Comparison of ENCODE assay signal across 13 cellular contexts in the genomic region with DNA sequence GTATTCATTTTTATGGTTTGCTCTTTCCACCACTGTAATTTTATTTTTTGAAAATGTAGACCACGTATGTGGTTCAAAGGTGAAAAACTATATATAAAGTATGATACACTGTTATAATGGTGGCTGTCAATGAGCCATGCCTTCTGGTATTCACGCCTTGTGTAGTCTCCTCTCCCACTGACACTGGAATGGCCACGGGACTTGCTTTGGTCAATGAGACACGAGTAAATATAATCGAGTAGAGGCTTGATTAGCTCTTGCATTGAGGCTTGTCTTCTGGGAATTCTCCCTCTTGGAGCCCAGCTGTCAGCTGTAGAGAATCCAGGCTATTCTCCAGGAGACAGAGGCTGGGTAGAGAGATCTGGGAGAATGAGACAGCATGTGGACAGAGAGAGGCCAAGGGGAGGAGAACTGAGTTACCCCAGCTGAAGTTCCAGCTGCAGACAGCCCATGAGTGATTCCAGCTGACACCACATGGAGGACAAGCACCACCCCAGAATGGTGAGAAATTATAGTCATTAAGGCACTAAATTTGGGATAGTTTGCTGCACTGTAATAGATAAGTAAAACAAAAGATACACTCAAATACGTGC.
"Had no signal": no experiment of that assay in that cellular context is flagged by ENCODE, and none has a peak within 500 bp of the region (broad histone marks: within the 10 kb centered on the region; RNA-seq: fewer than 3 reads in every experiment).

No MANE protein-coding gene starts in this region.

- H3K36me3 ChIP-seq: suprapubic skin had no signal

- H3K4me1 ChIP-seq: suprapubic skin had no signal

- ATAC-seq: activated CD4-positive, CD25-positive, alpha-beta regulatory T cell treated with anti-CD3 and anti-CD28 coated beads, Interleukin-2, amount 50 U/mL, for 24 hours; activated CD8-positive, alpha-beta memory T cell treated with anti-CD3 and anti-CD28 coated beads, Interleukin-2, amount 10 ng/mL, durations not matched to agents 7 days and 5 days; esophagus mucosa; stimulated activated naive CD8-positive, alpha-beta T cell treated with anti-CD3 and anti-CD28 coated beads, Interleukin-15, Interleukin-2, amounts not matched to agents 100 U/mL and 50 U/mL, for 24 hours had no signal

- H3K27ac ChIP-seq: dorsolateral prefrontal cortex, suprapubic skin had no signal

- DNase-seq: activated CD4-positive, alpha-beta T cell treated with anti-CD3 and anti-CD28 coated beads, Interleukin-2, amount 50 U/mL, for 48 hours; activated CD8-positive, alpha-beta memory T cell treated with anti-CD3 and anti-CD28 coated beads, Interleukin-2, amount 10 ng/mL, durations not matched to agents 7 days and 5 days; activated effector memory CD4-positive, alpha-beta T cell treated with anti-CD3 and anti-CD28 coated beads, Interleukin-2, amount 50 U/mL, for 16 hours; activated T-cell treated with anti-CD3 and anti-CD28 coated beads, Interleukin-2, amount 50 U/mL, for 24 hours; dorsolateral prefrontal cortex; hypothalamus; stimulated activated CD4-positive, alpha-beta T cell treated with anti-CD3 and anti-CD28 coated beads, Interleukin-4, amount 100 ng/mL, for 1 hour; stimulated activated CD8-positive, alpha-beta memory T cell treated with anti-CD3 and anti-CD28 coated beads, Interleukin-4, amount 100 ng/mL, for 48 hours; stimulated activated naive CD8-positive, alpha-beta T cell treated with anti-CD3 and anti-CD28 coated beads, Interleukin-15, Interleukin-2, amounts not matched to agents 100 U/mL and 50 U/mL, for 24 hours; SW 1271 had no signal

- H3K27me3 ChIP-seq: dorsolateral prefrontal cortex, suprapubic skin had no signal

- H3K4me3 ChIP-seq: dorsolateral prefrontal cortex, suprapubic skin had no signal

- H3K9me3 ChIP-seq: suprapubic skin had no signal
